ENCODE assay signal across 19 cellular contexts in the genomic region with DNA sequence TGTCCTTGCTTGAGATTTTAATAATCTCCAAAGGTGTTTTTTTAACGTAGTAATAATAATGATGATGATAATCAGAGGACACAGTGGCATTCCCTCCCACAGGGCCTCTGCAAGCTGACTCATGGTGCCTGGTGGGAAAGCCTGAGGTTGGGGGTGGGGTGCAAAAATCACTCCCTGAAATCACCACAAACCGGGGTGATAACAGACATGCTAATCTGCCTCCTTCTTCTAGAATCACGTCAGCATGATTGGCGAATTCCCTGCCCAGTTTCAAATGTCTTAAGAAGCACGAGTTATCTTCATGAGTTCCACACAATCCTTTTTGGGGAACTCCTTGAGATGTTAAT.
"Had no signal": no experiment of that assay in that cellular context is flagged by ENCODE, and none has a peak within 500 bp of the region (broad histone marks: within the 10 kb centered on the region; RNA-seq: fewer than 3 reads in every experiment).

No MANE protein-coding gene starts in this region.

- FAIRE-seq: HepG2 had no signal

- H3K4me2 ChIP-seq: KMS-11 had no signal

- DNase-seq: IMR-90, MV-4-11, NCI-H1048, NCI-H146, NCI-H1930, NCI-H2081, NCI-H226, NCI-H446, NCI-H510A, NCI-H69, NCI-H774, PC-3, SHP77, T-helper 1 cell had no signal

- ATAC-seq: HepG2, Panc1, PC-3, SK-N-SH treated with all-trans-retinoic acid at 6 μM for 48 hours had no signal

- H3K9ac ChIP-seq: KMS-11 had no signal

- H3K27ac ChIP-seq: KMS-11, RWPE1 had no signal
